Comparison of ENCODE assay signal across 20 cellular contexts in the genomic region with DNA sequence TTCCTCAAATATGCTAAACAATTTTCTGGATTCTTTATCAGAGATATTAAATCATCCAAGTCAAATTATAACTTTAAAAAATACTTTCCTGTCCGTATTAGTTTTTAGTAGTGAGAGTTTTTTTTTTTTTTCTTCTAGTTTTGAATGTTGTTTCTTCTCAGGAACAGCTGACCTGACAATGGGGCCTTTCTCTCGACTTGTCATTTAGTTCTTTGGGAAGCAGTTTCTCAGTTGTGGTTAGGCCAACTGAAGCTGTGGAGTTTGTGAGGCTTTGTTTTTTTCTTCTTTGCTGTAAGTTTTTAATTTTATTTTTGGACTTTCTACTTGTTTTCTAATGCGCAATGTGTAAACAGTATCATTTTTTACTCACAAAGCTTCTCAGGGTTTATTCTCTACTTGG.
"Had no signal": no experiment of that assay in that cellular context is flagged by ENCODE, and none has a peak within 500 bp of the region (broad histone marks: within the 10 kb centered on the region; RNA-seq: fewer than 3 reads in every experiment).

No MANE protein-coding gene starts in this region.

- H3K9me3 ChIP-seq: body of pancreas, esophagus squamous epithelium, heart right ventricle, SJSA1, stomach, tibial artery had no signal

- H3K36me3 Mint-ChIP-seq: WTC11 had no signal

- H3K4me1 ChIP-seq: SJSA1, stomach, tibial artery had no signal

- H3K27ac Mint-ChIP-seq: activated naive CD4-positive, alpha-beta T cell treated with anti-CD3 and anti-CD28 coated beads, Interleukin-2, amount 50 U/mL, for 24 hours; nephron; T-cell; WTC11 had no signal

- H3K27ac ChIP-seq: body of pancreas, esophagus squamous epithelium, heart right ventricle, SJSA1, stomach, tibial artery had no signal

- DNase-seq: activated CD4-positive, alpha-beta T cell treated with anti-CD3 and anti-CD28 coated beads for 48 hours; activated CD8-positive, alpha-beta memory T cell treated with anti-CD3 and anti-CD28 coated beads for 24 hours; activated effector memory CD4-positive, alpha-beta T cell treated with Interleukin-2 at 50 U/mL for 16 hours; activated T-cell treated with anti-CD3 and anti-CD28 coated beads for 4 hours; body of pancreas; cerebellar nuclear complex; dermis blood vessel endothelial cell; esophagus squamous epithelium; foreskin fibroblast; heart right ventricle; mammary epithelial cell; stimulated activated CD4-positive, alpha-beta T cell treated with anti-CD3 and anti-CD28 coated beads, Interleukin-4, amount 100 ng/mL, for 4 hours; stomach; T-cell; tibial artery had no signal

- H3K27me3 Mint-ChIP-seq: activated naive CD4-positive, alpha-beta T cell treated with anti-CD3 and anti-CD28 coated beads, Interleukin-2, amount 50 U/mL, for 24 hours; T-cell had no signal

- H3K4me3 ChIP-seq: body of pancreas, esophagus squamous epithelium, heart right ventricle, SJSA1, stomach, tibial artery had no signal

- H3K27me3 ChIP-seq: body of pancreas, esophagus squamous epithelium, heart right ventricle, SJSA1, stomach, tibial artery had no signal

- H3K4me3 Mint-ChIP-seq: activated naive CD4-positive, alpha-beta T cell treated with anti-CD3 and anti-CD28 coated beads, Interleukin-2, amount 50 U/mL, for 24 hours; nephron; T-cell; WTC11 had no signal

- H3K9me3 Mint-ChIP-seq: activated naive CD4-positive, alpha-beta T cell treated with anti-CD3 and anti-CD28 coated beads, Interleukin-2, amount 50 U/mL, for 24 hours; nephron; T-cell; WTC11 had no signal

- ATAC-seq: body of pancreas, heart right ventricle, left lobe of liver, T-cell, WTC11 had no signal
